In the genomic region with DNA sequence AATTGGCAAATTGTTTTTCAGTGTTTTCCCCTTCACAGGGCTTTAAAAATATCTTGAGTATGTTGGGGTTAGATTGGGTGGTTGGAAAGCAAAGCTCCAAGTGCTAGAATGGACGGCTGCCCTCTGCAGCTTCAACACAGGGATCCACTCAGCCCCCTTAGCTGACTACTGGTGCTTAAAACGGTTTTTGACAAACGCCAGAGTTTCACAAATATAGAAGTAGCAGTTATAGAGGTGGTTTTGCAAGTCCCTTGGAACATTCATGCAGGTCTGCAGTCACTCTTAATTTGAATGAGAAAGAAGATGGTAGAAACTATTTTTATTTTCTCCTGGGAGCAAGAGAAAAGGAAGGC, we compare ENCODE assay signal across 8 cellular contexts.
DNase-seq lines count a peak whose midpoint lies in the region; ATAC-seq and TF ChIP-seq lines count a peak whose summit lies in the region.

No MANE protein-coding gene starts in this region.

- no peaks in the 10 kb centered on the region for H3K36me3 ChIP-seq in A673 (ENCODE audit: insufficient read depth, low read length, poor library complexity, severe bottlenecking)
- no peaks in the 10 kb centered on the region for H3K36me3 ChIP-seq in HEK293 (ENCODE audit: control insufficient read depth in 2 of 2, insufficient read depth in 1 of 2, low read length in 2 of 2)
- H3K36me3 ChIP-seq in mesenchymal stem cell (ENCODE audit: control insufficient read depth in 1 of 2, insufficient read depth in 2 of 2, low read depth in 1 of 2, low read length in 2 of 2), result peaks cover 0 to 7% of the 10 kb centered on the region in 2 experiments

- no peak for ATAC-seq in GM19452 (IDR thresholded peaks at IDR 0.05; ENCODE audit: unreplicated experiment)
- no peak for ATAC-seq in HG02571 (IDR thresholded peaks at IDR 0.05; ENCODE audit: unreplicated experiment)

- peaks cover 15% of the 10 kb centered on the region for H3K79me1 ChIP-seq in mesenchymal stem cell (replicated peaks; ENCODE audit: low read length, poor library complexity, severe bottlenecking)

- H3K27ac ChIP-seq in A673 (ENCODE audit: low read depth, low read length, poor library complexity, severe bottlenecking) (peak overlapping the region; percentile 57), HEK293 (ENCODE audit: extremely low read depth, low read depth, low read length) (no peak overlapping the region), mesenchymal stem cell (ENCODE audit: low read length, poor library complexity, severe bottlenecking) (peak overlapping the region; percentile 67)

- H3K27me3 ChIP-seq in A673 (replicated peaks; ENCODE audit: insufficient read depth, low read depth, low read length, poor library complexity) (no peaks in the 10 kb centered on the region), mesenchymal stem cell (ENCODE audit: control insufficient read depth in 1 of 2, insufficient read depth in 1 of 2, low read length in 2 of 2) (no peaks in the 10 kb centered on the region)

- no peak overlapping the region for H2AFZ ChIP-seq in mesenchymal stem cell (ENCODE audit: low read depth, low read length)

- TF ChIP-seq CTCF in A673 (conservative IDR thresholded peaks at IDR 0.05; ENCODE audit: low read depth, low read length) (no peak), HEK293 (tag by site-specific recombination; IDR thresholded peaks at IDR 0.05) (no peak), GM13976 (IDR thresholded peaks at IDR 0.05; ENCODE audit: borderline replicate concordance, control extremely low read depth, extremely low read depth, insufficient read depth, missing control alignments) (no peak)

- no peak overlapping the region for H3K14ac ChIP-seq in mesenchymal stem cell (ENCODE audit: low read length in 2 of 2)

- peak overlapping the region; percentile 27 for H2BK120ac ChIP-seq in mesenchymal stem cell (ENCODE audit: low read depth, low read length)

- no peak overlapping the region for H2BK15ac ChIP-seq in mesenchymal stem cell (ENCODE audit: low read depth, poor library complexity, severe bottlenecking)

- peak overlapping the region in 1 of 2 experiments; percentile 58 for H3K18ac ChIP-seq in mesenchymal stem cell (ENCODE audit: low read depth in 1 of 2, low read length in 2 of 2)

- no peaks in the 10 kb centered on the region for H3K9me3 ChIP-seq in A673 (ENCODE audit: low read depth, low read length, poor library complexity, severe bottlenecking)
- no peaks in the 10 kb centered on the region for H3K9me3 ChIP-seq in HEK293 (ENCODE audit: control insufficient read depth, insufficient read depth, low read depth, low read length)
- H3K9me3 ChIP-seq in mesenchymal stem cell (ENCODE audit: control insufficient read depth, low read length), result no peaks in the 10 kb centered on the region

- H2BK12ac ChIP-seq in mesenchymal stem cell (ENCODE audit: low read length in 2 of 2), result no peak overlapping the region

- H3K4me3 ChIP-seq in A673 (ENCODE audit: low read depth, low read length, poor library complexity, severe bottlenecking) (peak overlapping the region; percentile 7), HEK293 (ENCODE audit: low read depth, low read length) (peak overlapping the region; percentile 11), mesenchymal stem cell (ENCODE audit: insufficient read depth in 1 of 2, low read depth in 1 of 2, low read length in 2 of 2) (peak overlapping the region in 1 of 2 experiments; percentile 63)

- in situ Hi-C loops in GM13976 (cut with MboI; ENCODE audit: low sequenced_read_pairs, unreplicated experiment), result no loop called here

- H2BK5ac ChIP-seq in mesenchymal stem cell (ENCODE audit: low read depth, low read length, poor library complexity, severe bottlenecking), result no peak overlapping the region

- DNase-seq in A673 (ENCODE audit: low spot score) (peak; percentile 22), astrocyte of the hippocampus (ENCODE audit: low read depth, low spot score) (peak; percentile 44), mesenchymal stem cell (no peak), GM13976 (ENCODE audit: low spot score) (no peak)
- DNase-seq in stimulated activated CD4-positive, alpha-beta T cell treated with anti-CD3 and anti-CD28 coated beads, Interleukin-4, amount 100 ng/mL, for 4 hours, result no peak

- WGBS in mesenchymal stem cell, result 19% methylated on average over 3 of the region's 3 CpGs

- H3K4ac ChIP-seq in mesenchymal stem cell (ENCODE audit: low read depth in 1 of 2, low read length in 2 of 2), result no peak overlapping the region

- intact Hi-C loops in A673 (cut with micrococcal nuclease; ENCODE audit: unreplicated experiment), result no loop called here

- peaks cover 29% of the 10 kb centered on the region for H3K4me1 ChIP-seq in A673 (ENCODE audit: insufficient read depth, low read length, poor library complexity, severe bottlenecking)
- peaks cover 20% of the 10 kb centered on the region for H3K4me1 ChIP-seq in HEK293 (ENCODE audit: control insufficient read depth, insufficient read depth, low read length)
- peaks cover 18% of the 10 kb centered on the region for H3K4me1 ChIP-seq in mesenchymal stem cell (ENCODE audit: control insufficient read depth, insufficient read depth, low read depth, low read length)

- H4K8ac ChIP-seq in mesenchymal stem cell (ENCODE audit: low read length), result no peak overlapping the region

- peak overlapping the region; percentile 13 for H3K4me2 ChIP-seq in mesenchymal stem cell (ENCODE audit: low read length, poor library complexity, severe bottlenecking)

- H3K23ac ChIP-seq in mesenchymal stem cell (ENCODE audit: low read length in 2 of 2), result no peak overlapping the region

- POLR2A ChIA-PET in A673 (lab: Charles Lee; ENCODE audit: low non-redundant PET) (no interaction called here), HEK293 (lab: Yijun Ruan, JAX) (no interaction called here)

- CTCF ChIA-PET in A673 (lab: Charles Lee) (no interaction called here), HEK293 (lab: Yijun Ruan, JAX) (interaction anchor here (0.6 to 3.7 kb wide), 4 partner anchors 10 to 349 kb away, joined by 3 to 21 read pairs (median 6); no protein-coding TSS in a partner anchor)

- no TSS peak for BruUV-seq in A673 (replicated peaks; lab: Mats Ljungman, UMichigan)

- no peak overlapping the region for H4K91ac ChIP-seq in mesenchymal stem cell (ENCODE audit: low read length)

- H3K9ac ChIP-seq in mesenchymal stem cell (ENCODE audit: low read length), result peak overlapping the region; percentile 89

- H2AK5ac ChIP-seq in mesenchymal stem cell (ENCODE audit: low read length, severe bottlenecking), result no peak overlapping the region

TF ChIP-seq in HEK293, 187 proteins besides CTCF, POLR2A, EP300 and RAD21 (continues in another document):
- no peak for TF ChIP-seq ZNF26 (tag by site-specific recombination; IDR thresholded peaks at IDR 0.05)
- no peak for TF ChIP-seq ZNF341 (tag by site-specific recombination; IDR thresholded peaks at IDR 0.05; ENCODE audit: low read depth)
- TF ChIP-seq AEBP2 (tag by site-specific recombination; IDR thresholded peaks at IDR 0.05; ENCODE audit: borderline replicate concordance), result no peak
- TF ChIP-seq ZNF624 (tag by site-specific recombination; IDR thresholded peaks at IDR 0.05), result no peak
- peak; percentile 42; the same call in 1 of the 2 replicates for TF ChIP-seq MZF1 (tag by site-specific recombination; IDR thresholded peaks at IDR 0.05; ENCODE audit: borderline replicate concordance)
- TF ChIP-seq ZNF146 (tag by site-specific recombination; IDR thresholded peaks at IDR 0.05), result no peak
- TF ChIP-seq ZNF664 (tag by site-specific recombination; IDR thresholded peaks at IDR 0.05), result no peak
- TF ChIP-seq ZNF843 (tag by site-specific recombination; IDR thresholded peaks at IDR 0.05), result no peak
- no peak for TF ChIP-seq ZNF544 (tag by site-specific recombination; IDR thresholded peaks at IDR 0.05)
- no peak for TF ChIP-seq ZNF2 (tag by site-specific recombination; IDR thresholded peaks at IDR 0.05)
- TF ChIP-seq ZNF473 (tag by site-specific recombination; IDR thresholded peaks at IDR 0.05), result no peak

Comparison
In these comparisons a context has a peak if more than half of its experiments do, and no peak if none do; other contexts are left out.
1. DNase-seq: peak in A673 (single experiment) and astrocyte of the hippocampus (single experiment); none in mesenchymal stem cell (single experiment), GM13976 (single experiment) and stimulated activated CD4-positive, alpha-beta T cell treated with anti-CD3 and anti-CD28 coated beads, Interleukin-4, amount 100 ng/mL, for 4 hours (0 of 2).